ENCODE assay signal across 8 cellular contexts in the genomic region with DNA sequence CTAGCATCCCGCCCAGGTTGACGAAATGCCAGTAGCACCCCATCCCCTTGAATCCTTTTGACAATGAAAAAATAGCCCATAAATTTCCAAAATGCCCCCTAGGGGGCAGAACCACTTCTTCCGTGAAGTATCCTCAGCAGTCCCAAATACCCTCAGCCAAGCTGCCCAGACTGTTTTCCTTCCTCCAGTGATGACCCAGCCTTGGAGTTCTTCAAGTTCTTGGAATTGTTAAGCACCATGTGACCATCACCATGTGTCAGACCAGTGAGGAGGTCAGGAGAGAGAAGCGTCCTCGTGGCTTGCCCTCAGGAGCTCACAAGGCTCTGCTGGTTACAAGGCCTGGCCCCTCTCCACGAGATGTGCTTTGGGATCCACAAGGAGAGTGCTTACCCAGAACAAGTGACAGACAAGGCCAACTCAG. TPM values are rescaled to one million over a fixed set of nuclear protein-coding genes. Genes with fewer than 3 reads are reported as not detected.
DNase-seq lines count a peak whose midpoint lies in the region; ATAC-seq and TF ChIP-seq lines count a peak whose summit lies in the region.

No MANE protein-coding gene starts in this region.

- TF ChIP-seq POLR2A in IMR-90 (IDR thresholded peaks at IDR 0.05; ENCODE audit: low read depth, low read length), result no peak

- no peak overlapping the region for H3K18ac ChIP-seq in IMR-90 (ENCODE audit: low read depth, low read length)

- H3K56ac ChIP-seq in IMR-90 (ENCODE audit: extremely low read depth, insufficient read depth, low read length), result no peak overlapping the region

- TF ChIP-seq RAD21 in IMR-90 (IDR thresholded peaks at IDR 0.05; ENCODE audit: low read length), result peak; percentile 56

- BruUV-seq in IMR-90 (replicated peaks; lab: Mats Ljungman, UMichigan), result no TSS peak

- peak overlapping the region; percentile 35 for H2BK5ac ChIP-seq in IMR-90 (ENCODE audit: low read depth, low read length, poor library complexity, severe bottlenecking)

- H3K14ac ChIP-seq in IMR-90 (replicated peaks; ENCODE audit: low read depth, low read length), result 0 out of 2 replicates have a peak overlapping the region, but pooled peaks have one; percentile 40

- peaks cover 7% of the 10 kb centered on the region; the same call in 1 of the 2 replicates for H4K20me1 ChIP-seq in IMR-90 (ENCODE audit: insufficient read depth, low read length)

- peak; percentile 72 for TF ChIP-seq CTCF in IMR-90 (conservative IDR thresholded peaks at IDR 0.05; ENCODE audit: low read depth, low read length)
- TF ChIP-seq CTCF in dorsolateral prefrontal cortex (IDR thresholded peaks at IDR 0.05 in 54 of 56, conservative IDR thresholded peaks at IDR 0.05 in 2 of 56; ENCODE audit: low read depth in 1 of 56, partially characterized antibody in 56 of 56), result peak; percentile 55 to 88 (median 72)
- TF ChIP-seq CTCF in tibial artery (IDR thresholded peaks at IDR 0.05), result peak; percentile 70 to 74

- DNase-seq in NCI-H446 (lab: John Stamatoyannopoulos, UW) (peak; percentile 4 to 50), NCI-H446 treated with DMSO at 0.1 percent for 48 hours (lab: John Stamatoyannopoulos, UW) (no peak), IMR-90 (peak; percentile 86), T-cell (peak in 15 of 34 experiments; percentile 12 to 38 (median 23)), dorsolateral prefrontal cortex (peak in 2 of 10 donors; percentile 35 to 38), medulla oblongata (ENCODE audit: extremely low spot score) (peak; percentile 74), tibial artery (peak; percentile 89 to 90), NCI-H1092 (lab: John Stamatoyannopoulos, UW) (no peak)

- H3K27me3 Mint-ChIP-seq in T-cell, result no peaks in the 10 kb centered on the region

- peak overlapping the region; percentile 92 for H2AK5ac ChIP-seq in IMR-90 (ENCODE audit: low read depth, low read length)

- peak overlapping the region; percentile 34 to 55; a peak in 3 of 4 replicates for H4K8ac ChIP-seq in IMR-90 (ENCODE audit: low read depth in 2 of 2, low read length in 2 of 2)

- in situ Hi-C loops in IMR-90 (cut with MboI; ENCODE audit: low sequenced_read_pairs), result loop anchor here (5.0 kb wide), 2 partner anchors 36 to 126 kb away; a partner anchor contains a TSS

- H2BK120ac ChIP-seq in IMR-90 (ENCODE audit: low read depth, low read length), result peak overlapping the region; percentile 0; the same call in 1 of the 2 replicates

- H3K4me3 Mint-ChIP-seq in T-cell, result no peak overlapping the region

- peak overlapping the region; percentile 70 for H2AFZ ChIP-seq in IMR-90 (replicated peaks; ENCODE audit: low read length, poor library complexity)

- no peaks in the 10 kb centered on the region for H3K9me3 ChIP-seq in IMR-90 (ENCODE audit: control insufficient read depth, insufficient read depth, low read length)
- no peaks in the 10 kb centered on the region for H3K9me3 ChIP-seq in tibial artery

- 0 out of 2 replicates have a peak, but pooled peaks cover 4% of the 10 kb centered on the region for H3K9me1 ChIP-seq in IMR-90 (ENCODE audit: insufficient read depth, low read length)

- H3K36me3 Mint-ChIP-seq in T-cell, result peaks cover 30% of the 10 kb centered on the region

- no peak overlapping the region for H4K5ac ChIP-seq in IMR-90 (ENCODE audit: low read depth, low read length)

- peak overlapping the region; percentile 47 for H4K91ac ChIP-seq in IMR-90 (ENCODE audit: insufficient read depth, low read depth, low read length)

- CTCF ChIA-PET in IMR-90 (lab: Yijun Ruan, JAX) (interaction anchor here (1.2 kb wide), 1 partner anchor 108 kb away, joined by 3 read pairs; a partner anchor contains a TSS), T-cell (lab: Charles Lee) (interaction anchor here (0.8 to 2.6 kb wide), 10 partner anchors 8 to 124 kb away, joined by 3 to 32 read pairs (median 4); a partner anchor contains a TSS)

- 40% methylated on average over 2 of the region's 6 CpGs; no CpG with 5 or more reads in 1 of the 2 experiments for WGBS in IMR-90 (ENCODE audit: extremely low coverage in 2 of 2, insufficient read length in 1 of 2), 2 experiments

- peaks cover 5% of the 10 kb centered on the region; the same call in 1 of the 2 replicates for H3K4me1 ChIP-seq in IMR-90 (ENCODE audit: control insufficient read depth, insufficient read depth, low read length)
- H3K4me1 ChIP-seq in tibial artery, result peaks cover 0 to 31% (median 23%) of the 10 kb centered on the region in 4 donors

- H3K9ac ChIP-seq in IMR-90 (ENCODE audit: low read depth, low read length), result no peak overlapping the region

- H3K4me2 ChIP-seq in IMR-90 (ENCODE audit: low read depth, low read length), result no peak overlapping the region

- H2AK9ac ChIP-seq in IMR-90 (replicated peaks; ENCODE audit: low read depth, low read length, poor library complexity), result peak overlapping the region; percentile 79

- H2BK20ac ChIP-seq in IMR-90 (ENCODE audit: low read depth, low read length), result no peak overlapping the region

- peak overlapping the region; percentile 78 for H3K27ac ChIP-seq in IMR-90 (ENCODE audit: insufficient read depth, low read length)
- H3K27ac ChIP-seq in dorsolateral prefrontal cortex, result peak overlapping the region in 49 of 59 donors; percentile 13 to 83 (median 57)
- H3K27ac ChIP-seq in tibial artery, result peak overlapping the region; percentile 65

- ATAC-seq in IMR-90 (ENCODE audit: low read depth), result peak; percentile 87
- ATAC-seq in T-cell (replicated peaks in 1 of 4), result peak in 3 of 4 experiments; percentile 56 to 77 (median 69)

- peak overlapping the region; percentile 9 to 34 for H3K27ac Mint-ChIP-seq in T-cell

- peaks cover 25 to 45% (median 34%) of the 10 kb centered on the region in 3 donors for H3K4me1 Mint-ChIP-seq in T-cell

- H3K79me1 ChIP-seq in IMR-90 (ENCODE audit: low read depth in 1 of 2, low read length in 2 of 2), result peaks cover 3 to 20% of the 10 kb centered on the region in 2 experiments; a peak in 2 of 4 replicates

- no peaks in the 10 kb centered on the region for H3K9me3 Mint-ChIP-seq in T-cell

- POLR2A ChIA-PET in IMR-90 (lab: Charles Lee; ENCODE audit: unreplicated experiment), result interaction anchor here (0.6 kb wide), 1 partner anchor 35 kb away, joined by 4 read pairs; a partner anchor contains a TSS
- POLR2A ChIA-PET in T-cell (lab: Charles Lee), result no interaction called here

- no peak overlapping the region for H3K4me3 ChIP-seq in IMR-90 (ENCODE audit: insufficient read depth, low read depth, low read length)
- no peak overlapping the region for H3K4me3 ChIP-seq in dorsolateral prefrontal cortex
- H3K4me3 ChIP-seq in tibial artery, result no peak overlapping the region

- H3K4ac ChIP-seq in IMR-90 (ENCODE audit: low read depth, low read length), result peak overlapping the region; percentile 74

- peaks cover 20% of the 10 kb centered on the region for H3K36me3 ChIP-seq in IMR-90 (ENCODE audit: control insufficient read depth, insufficient read depth, low read length)
- peaks cover 25 to 40% (median 37%) of the 10 kb centered on the region in 3 donors for H3K36me3 ChIP-seq in tibial artery

- dilution Hi-C loops in IMR-90 (cut with HindIII; ENCODE audit: low sequenced_read_pairs, unreplicated experiment), result no loop called here

- H3K23ac ChIP-seq in IMR-90 (ENCODE audit: low read depth, low read length), result no peak overlapping the region

- no peak overlapping the region for H2BK15ac ChIP-seq in IMR-90 (ENCODE audit: low read depth, low read length)

- H3K27me3 ChIP-seq in IMR-90 (ENCODE audit: control insufficient read depth, insufficient read depth, low read length) (no peaks in the 10 kb centered on the region), dorsolateral prefrontal cortex (no peaks in the 10 kb centered on the region), tibial artery (no peaks in the 10 kb centered on the region)

- intact Hi-C loops in IMR-90 (cut with micrococcal nuclease), result loop anchor here (2.0 kb wide), 1 partner anchor 124 kb away; no protein-coding TSS in a partner anchor
- intact Hi-C loops in dorsolateral prefrontal cortex (cut with DNase I), result loop anchor here (5.0 to 10.0 kb wide), 2 partner anchors 36 to 214 kb away; a partner anchor contains a TSS
- intact Hi-C loops in tibial artery (cut with DNase I; ENCODE audit: low total_unique reads), result loop anchor here (10.0 kb wide), 1 partner anchor 214 kb away; a partner anchor contains a TSS

TF ChIP-seq in IMR-90, 13 proteins besides CTCF, POLR2A, EP300 and RAD21 (continues in another document):
- TF ChIP-seq CEBPB (IDR thresholded peaks at IDR 0.05; ENCODE audit: low read depth, low read length) (no peak), MXI1 (IDR thresholded peaks at IDR 0.05; ENCODE audit: borderline replicate concordance, low read depth, low read length) (peak; percentile 87)

RNA-seq across cellular contexts. Expression of a gene that starts 1.4 kb away (rescaled TPM):
- total RNA-seq in IMR-90 (2012; rRNA removed) (under 0.01 and 0.18 TPM in 2 replicates), T-cell (1 to 10 TPM in 3 of 5 donors, under 1 TPM in 2; 0.54 to 8.7 (median 5.1) TPM), dorsolateral prefrontal cortex (1 to 10 TPM in 28 of 120 experiments, under 1 TPM in 59, not detected in 33; 0.17 to 4.5 (median 0.71) TPM)
- 0.43 and 0.65 TPM in 2 replicates for polyA plus RNA-seq in IMR-90 (2012; rRNA removed)
- polyA plus RNA-seq in IMR-90 (2012; cell fraction: cytosol; rRNA removed), result 0.04 and 0.13 TPM in 2 replicates
- polyA plus RNA-seq in IMR-90 (2012; cell fraction: nucleus; rRNA removed; ENCODE audit: low replicate concordance), result 6.7 and 8.4 TPM in 2 replicates

RNA-seq across cellular contexts. Expression of a gene that starts 5.5 kb away (rescaled TPM):
- total RNA-seq in IMR-90 (2012; rRNA removed) (11.1 and 11.9 TPM in 2 replicates), T-cell (10 to 100 TPM; 49.2 to 89.5 (median 83.2) TPM), dorsolateral prefrontal cortex (10 to 100 TPM; 30.8 to 60.2 (median 41.8) TPM)
- 29.2 and 31.9 TPM in 2 replicates for polyA plus RNA-seq in IMR-90 (2012; rRNA removed)
- 43.8 and 49.1 TPM in 2 replicates for polyA plus RNA-seq in IMR-90 (2012; cell fraction: cytosol; rRNA removed)
- 63.8 and 73.9 TPM in 2 replicates for polyA plus RNA-seq in IMR-90 (2012; cell fraction: nucleus; rRNA removed; ENCODE audit: low replicate concordance)

RNA-seq across cellular contexts. Expression of a gene that starts 6.8 kb away (rescaled TPM):
- total RNA-seq in IMR-90 (2012; rRNA removed), result 39.2 and 51.1 TPM in 2 replicates
- polyA plus RNA-seq in IMR-90 (2012; rRNA removed), result 45.1 and 45.2 TPM in 2 replicates
- 29.0 and 35.1 TPM in 2 replicates for polyA plus RNA-seq in IMR-90 (2012; cell fraction: cytosol; rRNA removed)
- polyA plus RNA-seq in IMR-90 (2012; cell fraction: nucleus; rRNA removed; ENCODE audit: low replicate concordance), result 54.0 and 55.9 TPM in 2 replicates
- total RNA-seq in T-cell, result 100 to 1,000 TPM in 3 of 5 donors, 10 to 100 TPM in 2; 85.2 to 131 (median 109) TPM
- 100 to 1,000 TPM; 151 to 274 (median 213) TPM for total RNA-seq in dorsolateral prefrontal cortex

RNA-seq across cellular contexts. Expression of a gene that starts 10.6 kb away (rescaled TPM):
- 15.3 and 23.1 TPM in 2 replicates for total RNA-seq in IMR-90 (2012; rRNA removed)
- 11.9 and 12.5 TPM in 2 replicates for polyA plus RNA-seq in IMR-90 (2012; rRNA removed)
- 6.0 and 11.9 TPM in 2 replicates for polyA plus RNA-seq in IMR-90 (2012; cell fraction: cytosol; rRNA removed)
- 2.5 and 9.5 TPM in 2 replicates for polyA plus RNA-seq in IMR-90 (2012; cell fraction: nucleus; rRNA removed; ENCODE audit: low replicate concordance)
- 10 to 100 TPM; 17.3 to 21.1 (median 18.2) TPM for total RNA-seq in T-cell
- total RNA-seq in dorsolateral prefrontal cortex, result 10 to 100 TPM in 62 of 120 experiments, 1 to 10 TPM in 58; 5.8 to 16.8 (median 10.2) TPM

RNA-seq across cellular contexts. Expression of a gene that starts 35.3 kb away (rescaled TPM):
- 21.9 and 25.5 TPM in 2 replicates for total RNA-seq in IMR-90 (2012; rRNA removed)
- polyA plus RNA-seq in IMR-90 (2012; rRNA removed), result 38.3 and 43.0 TPM in 2 replicates
- polyA plus RNA-seq in IMR-90 (2012; cell fraction: cytosol; rRNA removed), result 37.3 and 38.0 TPM in 2 replicates
- polyA plus RNA-seq in IMR-90 (2012; cell fraction: nucleus; rRNA removed; ENCODE audit: low replicate concordance), result 119 and 135 TPM in 2 replicates
- 10 to 100 TPM; 61.7 to 91.6 (median 85.6) TPM for total RNA-seq in T-cell
- 10 to 100 TPM; 32.2 to 63.9 (median 46.1) TPM for total RNA-seq in dorsolateral prefrontal cortex

Comparison
In these comparisons a context has a peak if more than half of its experiments do, and no peak if none do; other contexts are left out.
1. DNase-seq: peak in NCI-H446 (2 of 2), IMR-90 (single experiment), medulla oblongata (single experiment) and tibial artery (2 of 2); none in NCI-H446 treated with DMSO at 0.1 percent for 48 hours (single experiment) and NCI-H1092 (single experiment).
2. Peak in every context shown above with its lines, with median percentiles within 50 percentile points of each other: H3K27ac ChIP-seq and CTCF ChIP-seq.